Comparison of ENCODE assay signal across 8 cellular contexts in the genomic region with DNA sequence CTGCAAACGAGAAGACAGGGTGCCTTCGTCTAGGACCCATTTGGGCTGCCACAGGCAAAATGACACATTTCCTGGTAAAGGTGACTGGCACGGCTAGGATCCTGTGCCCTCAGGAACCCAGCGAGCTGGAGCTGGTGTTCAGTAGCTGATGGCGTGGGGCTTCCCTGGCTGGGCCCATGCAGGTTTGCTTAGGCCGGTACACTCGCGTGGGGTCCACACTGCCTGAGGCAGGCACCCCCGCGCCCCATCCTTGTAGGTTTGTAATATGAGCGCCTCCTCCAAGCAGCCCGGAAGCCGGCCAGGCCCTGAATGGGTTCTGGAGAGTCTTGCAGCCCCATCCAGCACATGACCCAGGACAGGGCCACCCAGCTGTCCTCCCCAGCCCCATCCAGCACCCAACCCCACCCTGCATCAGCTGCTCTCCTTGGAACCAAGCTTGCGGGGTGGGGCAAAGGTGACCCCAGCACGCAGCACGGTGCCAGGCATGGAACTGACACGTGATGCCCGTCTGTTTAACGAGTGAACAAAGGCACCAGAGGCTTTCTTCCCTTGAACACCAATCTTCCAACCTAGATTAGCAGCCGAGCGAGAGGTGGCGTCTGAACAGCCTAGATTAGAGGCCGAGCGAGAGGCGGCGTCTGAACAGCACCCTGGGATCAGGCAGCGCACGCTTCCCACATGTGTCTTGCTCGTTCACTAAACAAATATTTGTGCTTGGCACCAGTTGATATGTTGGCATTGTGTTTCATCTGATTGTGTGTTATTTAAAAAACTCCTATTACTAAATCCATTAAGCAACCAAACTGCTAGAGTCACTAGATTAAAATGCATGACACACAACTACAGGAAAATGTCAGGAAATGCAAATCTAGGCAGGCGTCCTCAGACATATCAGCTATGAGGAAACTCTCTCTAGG.
DNase-seq lines count a peak whose midpoint lies in the region; ATAC-seq and TF ChIP-seq lines count a peak whose summit lies in the region.

No MANE protein-coding gene starts in this region.

- intact Hi-C loops in Calu3 (cut with micrococcal nuclease; ENCODE audit: unreplicated experiment), result no loop called here
- intact Hi-C loops in natural killer cell (cut with micrococcal nuclease), result no loop called here

- H3K4me3 ChIP-seq in choroid plexus epithelial cell (ENCODE audit: low read depth, low read length), result no peak overlapping the region

- H3K27ac Mint-ChIP-seq in Calu3 (ENCODE audit: unreplicated experiment) (no peak overlapping the region), natural killer cell (peak overlapping the region in 1 of 2 donors; percentile 32)
- H3K27ac Mint-ChIP-seq in activated naive CD8-positive, alpha-beta T cell treated with anti-CD3 and anti-CD28 coated beads for 36 hours, result no peak overlapping the region

- H3K36me3 Mint-ChIP-seq in Calu3 (ENCODE audit: insufficient read depth, unreplicated experiment), result peaks cover 15% of the 10 kb centered on the region
- H3K36me3 Mint-ChIP-seq in natural killer cell, result no peaks in the 10 kb centered on the region
- peaks cover 2% of the 10 kb centered on the region for H3K36me3 Mint-ChIP-seq in activated naive CD8-positive, alpha-beta T cell treated with anti-CD3 and anti-CD28 coated beads for 36 hours

- H3K4me1 Mint-ChIP-seq in Calu3 (ENCODE audit: low read depth, unreplicated experiment), result no peaks in the 10 kb centered on the region
- H3K4me1 Mint-ChIP-seq in natural killer cell, result peaks cover 26 to 37% of the 10 kb centered on the region in 2 donors
- peaks cover 7% of the 10 kb centered on the region for H3K4me1 Mint-ChIP-seq in activated naive CD8-positive, alpha-beta T cell treated with anti-CD3 and anti-CD28 coated beads for 36 hours

- peaks cover 24% of the 10 kb centered on the region for H3K27me3 Mint-ChIP-seq in Calu3 (ENCODE audit: unreplicated experiment)
- H3K27me3 Mint-ChIP-seq in natural killer cell (ENCODE audit: low read depth in 2 of 2), result peaks cover 13 to 27% of the 10 kb centered on the region in 2 donors
- peaks cover 4% of the 10 kb centered on the region for H3K27me3 Mint-ChIP-seq in activated naive CD8-positive, alpha-beta T cell treated with anti-CD3 and anti-CD28 coated beads for 36 hours

- CTCF ChIA-PET in Calu3 (lab: Charles Lee), result no interaction called here

- ATAC-seq in natural killer cell, result no peak

- H3K9me3 Mint-ChIP-seq in Calu3 (ENCODE audit: low read depth, unreplicated experiment) (peaks cover 5% of the 10 kb centered on the region), natural killer cell (peaks cover 5% of the 10 kb centered on the region in 2 donors)
- peaks cover 10% of the 10 kb centered on the region for H3K9me3 Mint-ChIP-seq in activated naive CD8-positive, alpha-beta T cell treated with anti-CD3 and anti-CD28 coated beads for 36 hours

- H3K4me3 Mint-ChIP-seq in Calu3 (ENCODE audit: low read depth, unreplicated experiment), result no peak overlapping the region
- H3K4me3 Mint-ChIP-seq in natural killer cell, result no peak overlapping the region
- H3K4me3 Mint-ChIP-seq in activated naive CD8-positive, alpha-beta T cell treated with anti-CD3 and anti-CD28 coated beads for 36 hours, result no peak overlapping the region

- no TSS peak for BruUV-seq in Calu3 (replicated peaks; lab: Mats Ljungman, UMichigan)

- TF ChIP-seq CTCF in Calu3 (IDR thresholded peaks at IDR 0.05; ENCODE audit: unreplicated experiment), result no peak
- TF ChIP-seq CTCF in choroid plexus epithelial cell (conservative IDR thresholded peaks at IDR 0.05; ENCODE audit: low read depth, low read length), result no peak
- TF ChIP-seq CTCF in natural killer cell (IDR thresholded peaks at IDR 0.05), result no peak

- peak; percentile 26 for DNase-seq in Calu3
- DNase-seq in NCI-H1436 (lab: John Stamatoyannopoulos, UW), result peak; percentile 85
- DNase-seq in choroid plexus epithelial cell (ENCODE audit: low read depth), result peak; percentile 3
- peak; percentile 14 for DNase-seq in natural killer cell
- DNase-seq in stimulated activated naive CD4-positive, alpha-beta T cell treated with Interleukin-2 at 50 U/mL for 16 hours (lab: John Stamatoyannopoulos, UW), result no peak
- DNase-seq in stimulated activated CD4-positive, alpha-beta T cell treated with anti-CD3 and anti-CD28 coated beads, Interleukin-15, amount 100 ng/mL, for 24 hours, result no peak
- no peak for DNase-seq in iPS-NIHi7 (ENCODE audit: extremely low spot score)
- DNase-seq in activated naive CD8-positive, alpha-beta T cell treated with anti-CD3 and anti-CD28 coated beads for 36 hours, result no peak

Comparison
In these comparisons a context has a peak if more than half of its experiments do, and no peak if none do; other contexts are left out.
1. DNase-seq: peak in Calu3 (single experiment), NCI-H1436 (single experiment), choroid plexus epithelial cell (single experiment) and natural killer cell (single experiment); none in stimulated activated naive CD4-positive, alpha-beta T cell treated with Interleukin-2 at 50 U/mL for 16 hours (single experiment), stimulated activated CD4-positive, alpha-beta T cell treated with anti-CD3 and anti-CD28 coated beads, Interleukin-15, amount 100 ng/mL, for 24 hours (single experiment), iPS-NIHi7 (single experiment) and activated naive CD8-positive, alpha-beta T cell treated with anti-CD3 and anti-CD28 coated beads for 36 hours (single experiment).